Comparison of ENCODE assay signal across 1 cellular context in genomic region chr3:157499342-157499963, GRCh38.
A peak's percentile ranks its signal among the peaks of the same experiment; 100 is the strongest.
TF ChIP-seq lines count a peak whose summit lies in the region.

No MANE protein-coding gene starts in this region.

TF ChIP-seq in HEK293, 187 proteins besides CTCF, POLR2A, EP300 and RAD21 (continued from another document):
- TF ChIP-seq, protein P1, sequence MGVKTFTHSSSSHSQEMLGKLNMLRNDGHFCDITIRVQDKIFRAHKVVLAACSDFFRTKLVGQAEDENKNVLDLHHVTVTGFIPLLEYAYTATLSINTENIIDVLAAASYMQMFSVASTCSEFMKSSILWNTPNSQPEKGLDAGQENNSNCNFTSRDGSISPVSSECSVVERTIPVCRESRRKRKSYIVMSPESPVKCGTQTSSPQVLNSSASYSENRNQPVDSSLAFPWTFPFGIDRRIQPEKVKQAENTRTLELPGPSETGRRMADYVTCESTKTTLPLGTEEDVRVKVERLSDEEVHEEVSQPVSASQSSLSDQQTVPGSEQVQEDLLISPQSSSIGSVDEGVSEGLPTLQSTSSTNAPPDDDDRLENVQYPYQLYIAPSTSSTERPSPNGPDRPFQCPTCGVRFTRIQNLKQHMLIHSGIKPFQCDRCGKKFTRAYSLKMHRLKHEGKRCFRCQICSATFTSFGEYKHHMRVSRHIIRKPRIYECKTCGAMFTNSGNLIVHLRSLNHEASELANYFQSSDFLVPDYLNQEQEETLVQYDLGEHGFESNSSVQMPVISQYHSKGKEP (tag by site-specific recombination; IDR thresholded peaks at IDR 0.05) = no peak
- TF ChIP-seq ZNF555 (tag by site-specific recombination; conservative IDR thresholded peaks at IDR 0.05) = no peak
- peak; percentile 87 for TF ChIP-seq ZNF341 (tag by site-specific recombination; IDR thresholded peaks at IDR 0.05; ENCODE audit: low read depth)
- TF ChIP-seq ZNF530 (tag by site-specific recombination; IDR thresholded peaks at IDR 0.05; ENCODE audit: low read depth) = no peak
TF ChIP-seq in HEK293: peak in this region for 14.
